In genomic region chr16:50210266-50211038, GRCh38 we compare ENCODE assay signal across 8 cellular contexts. TPM values are rescaled to one million over a fixed set of nuclear protein-coding genes. Genes with fewer than 3 reads are reported as not detected.
DNase-seq lines count a peak whose midpoint lies in the region; ATAC-seq, FAIRE-seq and TF ChIP-seq lines count a peak whose summit lies in the region.

No MANE protein-coding gene starts in this region.

- peak; percentile 86 for TF ChIP-seq CTCF in AG04450 (IDR thresholded peaks at IDR 0.05; ENCODE audit: low read depth, low read length)
- peak; percentile 23 for TF ChIP-seq CTCF in coronary artery (IDR thresholded peaks at IDR 0.05)
- peak; percentile 94 for TF ChIP-seq CTCF in HepG2 (CRISPR knock-in tag; IDR thresholded peaks at IDR 0.05)

- 84% methylated on average over 5 of the region's 5 CpGs for WGBS in HepG2 (ENCODE audit: low lambda C conversion rate)

- no peaks in the 10 kb centered on the region for H3K9me3 ChIP-seq in AG04450 (ENCODE audit: control insufficient read depth, insufficient read depth, low read length)
- no peaks in the 10 kb centered on the region for H3K9me3 ChIP-seq in HepG2 (ENCODE audit: low read length)

- no peak overlapping the region for H3K9ac ChIP-seq in HepG2 (ENCODE audit: insufficient read depth, low read depth, low read length)

- peaks cover 16% of the 10 kb centered on the region for H4K20me1 ChIP-seq in HepG2 (ENCODE audit: insufficient read depth, low read length)

- CTCF ChIA-PET in AG04450 (lab: Charles Lee): interaction anchor here (0.5 to 9.1 kb wide), 66 partner anchors 8 to 596 kb away, joined by 3 to 216 read pairs (median 6); partner anchors contain the start of genes BRD7, CNEP1R1 and HEATR3
- CTCF ChIA-PET in HepG2 (lab: Yijun Ruan, JAX; ENCODE audit: low intra/inter-chr PET ratio, low total read pairs): interaction anchor here (1.1 to 1.5 kb wide), 3 partner anchors 74 to 186 kb away, joined by 4 to 12 read pairs (median 8); partner anchors contain the start of gene CNEP1R1

- in situ Hi-C loops in HepG2 (cut with HindIII; ENCODE audit: extremely low pct_ligation_motif_present, low pct_unique_long_range_greater_than_20kb): no loop called here

- BruUV-seq in HepG2 (replicated peaks; lab: Mats Ljungman, UMichigan): no TSS peak

- intact Hi-C loops in HepG2 (cut with micrococcal nuclease; ENCODE audit: unreplicated experiment): loop anchor here (1.0 to 5.0 kb wide), 5 partner anchors 58 to 185 kb away; partner anchors contain the start of gene CNEP1R1

- H3K4me3 ChIP-seq in AG04450 (ENCODE audit: low read depth, low read length) (no peak overlapping the region), coronary artery (no peak overlapping the region), HepG2 (replicated peaks in 1 of 3; ENCODE audit: insufficient read depth in 1 of 3, low read depth in 2 of 3, low read length in 3 of 3) (no peak overlapping the region)

- H2AFZ ChIP-seq in HepG2 (ENCODE audit: low read length): no peak overlapping the region

- no peak overlapping the region for H3K27ac ChIP-seq in AG04450 (ENCODE audit: low read depth, low read length)
- H3K27ac ChIP-seq in coronary artery: peak overlapping the region; percentile 19 to 47
- H3K27ac ChIP-seq in HepG2 (ENCODE audit: extremely low read length, insufficient read depth, low read length): no peak overlapping the region

- no peak for TF ChIP-seq EP300 in HepG2 (IDR thresholded peaks at IDR 0.05; ENCODE audit: low read depth in 2 of 2, low read length in 2 of 2)
- no peak for TF ChIP-seq EP300 in HepG2 (CRISPR knock-in tag; IDR thresholded peaks at IDR 0.05; ENCODE audit: borderline replicate concordance)

- H3K79me2 ChIP-seq in HepG2 (ENCODE audit: insufficient read depth, low read length): peaks cover 53% of the 10 kb centered on the region

- TF ChIP-seq RAD21 in HepG2 (CRISPR knock-in tag; IDR thresholded peaks at IDR 0.05): peak; percentile 92

- H3K27me3 ChIP-seq in AG04450 (ENCODE audit: control insufficient read depth, insufficient read depth, low read length): no peaks in the 10 kb centered on the region
- H3K27me3 ChIP-seq in HepG2 (ENCODE audit: control insufficient read depth in 1 of 2, insufficient read depth in 2 of 2, low read length in 2 of 2): no peaks in the 10 kb centered on the region

- H3K4me2 ChIP-seq in HepG2 (ENCODE audit: low read depth, low read length): peak overlapping the region; percentile 25

- FAIRE-seq in HepG2 (lab: Jason Lieb, UNC): peak; percentile 72

- peaks cover 40% of the 10 kb centered on the region for H3K4me1 ChIP-seq in HepG2 (ENCODE audit: insufficient read depth, low read length)

- TF ChIP-seq POLR2A in HepG2 (IDR thresholded peaks at IDR 0.05; ENCODE audit: insufficient read depth in 1 of 2, low read depth in 2 of 2, low read length in 2 of 2): no peak

- DNase-seq in AG04450 (ENCODE audit: low read depth, low spot score): peak; percentile 59
- peak; percentile 47 for DNase-seq in NCI-H2227 treated with DMSO at 0.1 percent for 48 hours (lab: John Stamatoyannopoulos, UW)
- DNase-seq in activated CD4-positive, alpha-beta T cell treated with anti-CD3 and anti-CD28 coated beads for 48 hours: peak; percentile 72
- DNase-seq in coronary artery (ENCODE audit: low spot score): no peak
- peak; percentile 77 for DNase-seq in HepG2 (ENCODE audit: low spot score)
- DNase-seq in stimulated activated CD4-positive, alpha-beta T cell treated with anti-CD3 and anti-CD28 coated beads, Interleukin-4, amount 100 ng/mL, for 4 hours: peak; percentile 51 to 56

- ATAC-seq in GM18517 (IDR thresholded peaks at IDR 0.05; ENCODE audit: unreplicated experiment) (peak; percentile 77), HG03064 (IDR thresholded peaks at IDR 0.05; ENCODE audit: low read depth, unreplicated experiment) (peak; percentile 81), HepG2 (peak; percentile 98)

- H3K36me3 ChIP-seq in HepG2 (replicated peaks in 1 of 2; ENCODE audit: control insufficient read depth in 1 of 2, insufficient read depth in 2 of 2, low read length in 2 of 2): peaks cover 11 to 33% of the 10 kb centered on the region in 2 experiments

- POLR2A ChIA-PET in AG04450 (lab: Yijun Ruan, JAX) (interaction anchor here (0.7 to 1.5 kb wide), 3 partner anchors 142 to 145 kb away, joined by 3 to 5 read pairs (median 3); partner anchors contain the start of gene HEATR3), HepG2 (lab: Yijun Ruan, JAX) (interaction anchor here (1.1 to 2.3 kb wide), 4 partner anchors 56 to 185 kb away, joined by 4 to 15 read pairs (median 6); partner anchors contain the start of genes CNEP1R1 and HEATR3)

TF ChIP-seq in HepG2, 621 proteins besides CTCF, POLR2A, EP300 and RAD21 (continues in another document):
- TF ChIP-seq NONO (IDR thresholded peaks at IDR 0.05) (no peak), NONO (CRISPR knock-in tag; conservative IDR thresholded peaks at IDR 0.05) (no peak), DNMT3B (CRISPR knock-in tag; conservative IDR thresholded peaks at IDR 0.05) (no peak), CBX2 (IDR thresholded peaks at IDR 0.05; ENCODE audit: low read depth, low read length) (no peak), CBX2 (CRISPR knock-in tag; IDR thresholded peaks at IDR 0.05; ENCODE audit: low read depth) (no peak), ZNF691 (CRISPR knock-in tag; IDR thresholded peaks at IDR 0.05; ENCODE audit: borderline replicate concordance, low read depth) (no peak)

RNA-seq across cellular contexts. Expression of gene ADCY7, which starts 55.9 kb away (rescaled TPM):
- polyA plus RNA-seq in AG04450 (2011; rRNA removed) (8.5 and 9.7 TPM in 2 replicates), HepG2 (2011; rRNA removed) (2.2 and 3.7 TPM in 2 replicates)
- polyA minus RNA-seq in AG04450 (2011; rRNA and poly(A)+ RNA removed): 18.2 and 32.4 TPM in 2 replicates
- 2.3 and 4.3 TPM in 2 replicates for total RNA-seq in HepG2 (2016; rRNA removed; fragmentation: Illumina TruSeq; extraction: Trizol)
- total RNA-seq in HepG2 (2016; cell fraction: cytosol; rRNA removed; fragmentation: Illumina TruSeq; extraction: Trizol; ENCODE audit: low read depth): 0.51 and 1.3 TPM in 2 replicates
- 2.5 and 4.5 TPM in 2 replicates for total RNA-seq in HepG2 (2016; cell fraction: insoluble cytoplasmic fraction; rRNA removed; fragmentation: Illumina TruSeq; extraction: Trizol)
- 1.1 and 1.8 TPM in 2 replicates for total RNA-seq in HepG2 (2016; cell fraction: membrane; rRNA removed; fragmentation: Illumina TruSeq; extraction: Trizol)
- total RNA-seq in HepG2 (2016; cell fraction: nucleus; rRNA removed; fragmentation: Illumina TruSeq; extraction: Trizol): 3.9 and 5.9 TPM in 2 replicates
- 1.2 and 1.5 TPM in 2 replicates for polyA plus RNA-seq in HepG2 (2011; cell fraction: cytosol; rRNA removed)
- polyA plus RNA-seq in HepG2 (2011; cell fraction: nucleus; rRNA removed): 14.6 and 16.9 TPM in 2 replicates
- 1.7 and 3.0 TPM in 2 replicates for polyA plus RNA-seq in HepG2 (2012)
- 0.17 and 0.38 TPM in 2 replicates for polyA plus RNA-seq in HepG2 (2016; cell fraction: cytosol; fragmentation: Illumina TruSeq; extraction: Trizol; ENCODE audit: low read depth)
- 1.2 and 1.4 TPM in 2 replicates for polyA plus RNA-seq in HepG2 (2016; cell fraction: insoluble cytoplasmic fraction; fragmentation: Illumina TruSeq; extraction: Trizol; ENCODE audit: low read depth)
- polyA plus RNA-seq in HepG2 (2016; cell fraction: membrane; fragmentation: Illumina TruSeq; extraction: Trizol; ENCODE audit: low read depth): 0.44 and 0.47 TPM in 2 replicates
- 6.9 and 8.7 TPM in 2 replicates for polyA plus RNA-seq in HepG2 (2016; cell fraction: nucleus; fragmentation: Illumina TruSeq; extraction: Trizol; ENCODE audit: insufficient read depth, low read depth)
- 17.5 and 40.6 TPM in 2 replicates for polyA minus RNA-seq in HepG2 (2011; rRNA and poly(A)+ RNA removed; ENCODE audit: low replicate concordance)
- 2.0 and 5.5 TPM in 2 replicates for polyA minus RNA-seq in HepG2 (2011; cell fraction: cytosol; rRNA and poly(A)+ RNA removed)
- polyA minus RNA-seq in HepG2 (2011; cell fraction: nucleus; rRNA and poly(A)+ RNA removed): 9.0 and 10.2 TPM in 2 replicates

RNA-seq across cellular contexts. Expression of gene TENT4B, which starts 57.3 kb away (rescaled TPM):
- polyA plus RNA-seq in AG04450 (2011; rRNA removed) (6.0 and 8.9 TPM in 2 replicates), HepG2 (2011; rRNA removed) (12.0 and 15.0 TPM in 2 replicates)
- 9.3 and 12.4 TPM in 2 replicates for polyA minus RNA-seq in AG04450 (2011; rRNA and poly(A)+ RNA removed)
- total RNA-seq in HepG2 (2016; rRNA removed; fragmentation: Illumina TruSeq; extraction: Trizol): 32.8 and 36.0 TPM in 2 replicates
- 2.9 and 4.3 TPM in 2 replicates for total RNA-seq in HepG2 (2016; cell fraction: cytosol; rRNA removed; fragmentation: Illumina TruSeq; extraction: Trizol; ENCODE audit: low read depth)
- 32.0 and 35.5 TPM in 2 replicates for total RNA-seq in HepG2 (2016; cell fraction: insoluble cytoplasmic fraction; rRNA removed; fragmentation: Illumina TruSeq; extraction: Trizol)
- 13.6 and 15.7 TPM in 2 replicates for total RNA-seq in HepG2 (2016; cell fraction: membrane; rRNA removed; fragmentation: Illumina TruSeq; extraction: Trizol)
- total RNA-seq in HepG2 (2016; cell fraction: nucleus; rRNA removed; fragmentation: Illumina TruSeq; extraction: Trizol): 27.7 and 32.7 TPM in 2 replicates
- 6.2 and 9.6 TPM in 2 replicates for polyA plus RNA-seq in HepG2 (2011; cell fraction: cytosol; rRNA removed)
- 7.0 and 7.5 TPM in 2 replicates for polyA plus RNA-seq in HepG2 (2011; cell fraction: nucleus; rRNA removed)
- 12.9 and 15.1 TPM in 2 replicates for polyA plus RNA-seq in HepG2 (2012)
- polyA plus RNA-seq in HepG2 (2016; cell fraction: cytosol; fragmentation: Illumina TruSeq; extraction: Trizol; ENCODE audit: low read depth): 0.93 and 0.94 TPM in 2 replicates
- polyA plus RNA-seq in HepG2 (2016; cell fraction: insoluble cytoplasmic fraction; fragmentation: Illumina TruSeq; extraction: Trizol; ENCODE audit: low read depth): 29.7 and 32.3 TPM in 2 replicates
- polyA plus RNA-seq in HepG2 (2016; cell fraction: membrane; fragmentation: Illumina TruSeq; extraction: Trizol; ENCODE audit: low read depth): 5.3 and 6.4 TPM in 2 replicates
- polyA plus RNA-seq in HepG2 (2016; cell fraction: nucleus; fragmentation: Illumina TruSeq; extraction: Trizol; ENCODE audit: insufficient read depth, low read depth): 32.1 and 32.7 TPM in 2 replicates
- 11.8 and 15.0 TPM in 2 replicates for polyA minus RNA-seq in HepG2 (2011; rRNA and poly(A)+ RNA removed; ENCODE audit: low replicate concordance)
- polyA minus RNA-seq in HepG2 (2011; cell fraction: cytosol; rRNA and poly(A)+ RNA removed): 21.1 and 22.3 TPM in 2 replicates
- 33.9 and 35.8 TPM in 2 replicates for polyA minus RNA-seq in HepG2 (2011; cell fraction: nucleus; rRNA and poly(A)+ RNA removed)

Comparison
In these comparisons a context has a peak if more than half of its experiments do, and no peak if none do; other contexts are left out.
1. H3K27ac ChIP-seq: peak in coronary artery (2 of 2); none in AG04450 (single experiment) and HepG2 (single experiment).
2. CTCF ChIP-seq: peak in every context shown above with its lines; median percentile 94 in HepG2; 86 in AG04450; 23 in coronary artery.
3. Peak in every context shown above with its lines, with median percentiles within 50 percentile points of each other: ATAC-seq.